ENCODE assay signal across 10 cellular contexts in the genomic region with DNA sequence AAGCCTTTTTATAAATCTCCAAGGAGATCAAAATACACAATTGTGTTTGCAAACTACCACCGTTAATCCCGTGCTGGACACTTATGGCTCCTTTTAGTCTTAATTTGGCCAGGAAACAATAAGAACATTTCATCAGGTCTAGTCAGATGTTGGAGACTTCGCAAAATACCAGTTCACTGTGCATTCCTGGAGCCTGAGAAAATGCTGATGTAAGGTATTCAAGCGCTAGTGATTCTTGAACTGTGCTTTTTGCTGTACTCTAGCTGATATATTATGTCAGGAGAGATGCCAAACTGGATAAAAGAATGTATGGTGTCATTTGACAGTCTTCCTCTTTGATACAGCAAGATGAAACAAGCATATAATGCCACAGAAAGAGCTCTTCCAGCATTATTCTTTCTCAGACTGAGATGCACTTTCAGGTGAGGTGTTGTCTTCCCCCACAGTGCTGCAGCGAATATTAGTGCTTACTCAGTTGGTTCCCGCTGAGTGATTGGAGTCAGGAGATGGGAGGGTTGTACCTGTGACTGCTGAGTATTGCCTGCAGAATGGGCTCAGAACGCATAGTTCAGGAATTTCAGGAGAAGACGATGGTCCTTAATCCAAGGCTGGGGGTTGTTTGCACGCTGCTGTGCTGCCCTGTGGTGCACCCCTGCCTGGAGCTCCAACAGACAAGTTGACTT. TPM values are rescaled to one million over a fixed set of nuclear protein-coding genes. Genes with fewer than 3 reads are reported as not detected.
DNase-seq lines count a peak whose midpoint lies in the region; ATAC-seq and TF ChIP-seq lines count a peak whose summit lies in the region.
"Had no signal": no experiment of that assay in that cellular context is flagged by ENCODE, and none has a peak within 500 bp of the region (broad histone marks: within the 10 kb centered on the region; RNA-seq: fewer than 3 reads in every experiment).

No MANE protein-coding gene starts in this region.

- no peak overlapping the region for H2BK5ac ChIP-seq in H9 (ENCODE audit: insufficient read length, low read length)

- H3K18ac ChIP-seq in H9 (ENCODE audit: insufficient read length, low read depth, low read length): no peak overlapping the region

- H3K23me2 ChIP-seq in H9 (ENCODE audit: insufficient read length, low read depth, low read length, poor library complexity, severe bottlenecking): no peaks in the 10 kb centered on the region

- no peaks in the 10 kb centered on the region; the same call in 1 of the 2 replicates for H3K4me1 ChIP-seq in H9 (ENCODE audit: insufficient read depth, low read length)
- peaks cover 0 to 12% (median 0%) of the 10 kb centered on the region in 3 donors for H3K4me1 ChIP-seq in gastroesophageal sphincter
- peaks cover 12% of the 10 kb centered on the region for H3K4me1 ChIP-seq in skeletal muscle satellite cell (ENCODE audit: control insufficient read depth, insufficient read depth, low read length)

- peaks cover 6 to 38% (median 27%) of the 10 kb centered on the region in 3 experiments for H3K36me3 Mint-ChIP-seq in H9 (ENCODE audit: insufficient read depth in 1 of 3, low read depth in 3 of 3)

- in situ Hi-C loops in astrocyte of the spinal cord (cut with HindIII; ENCODE audit: low sequenced_read_pairs): no loop called here

- peaks cover 0 to 8% of the 10 kb centered on the region in 2 experiments; a peak in 1 of 4 replicates for H3K4me1 Mint-ChIP-seq in H9

- no peak overlapping the region for H4K91ac ChIP-seq in H9 (ENCODE audit: insufficient read length, low read depth, low read length)

- H2BK20ac ChIP-seq in H9 (ENCODE audit: low read depth, low read length, poor library complexity, severe bottlenecking): no peak overlapping the region

- H3K4me3 ChIP-seq in astrocyte of the spinal cord (ENCODE audit: low read depth, low read length) (no peak overlapping the region), gastroesophageal sphincter (no peak overlapping the region), skeletal muscle satellite cell (ENCODE audit: low read length) (no peak overlapping the region)

- no peak overlapping the region for H4K5ac ChIP-seq in H9 (ENCODE audit: insufficient read length, low read depth, low read length)

- H3K4me2 ChIP-seq in H9 (ENCODE audit: insufficient read depth, insufficient read length, low read length) (no peak overlapping the region), skeletal muscle satellite cell (ENCODE audit: low read length) (peak overlapping the region; percentile 28)

- H3K9me3 ChIP-seq in H9 (ENCODE audit: control insufficient read depth, low read depth, low read length) (peaks cover 3% of the 10 kb centered on the region), gastroesophageal sphincter (peaks cover 0 to 12% (median 0%) of the 10 kb centered on the region in 3 donors), skeletal muscle satellite cell (replicated peaks; ENCODE audit: low read length) (no peaks in the 10 kb centered on the region)

- DNase-seq in H9 (no peak), astrocyte of the spinal cord (ENCODE audit: low read depth, low spot score) (peak; percentile 91), NCI-H128 (lab: John Stamatoyannopoulos, UW; ENCODE audit: unreplicated experiment) (no peak), DMS153 treated with DMSO at 0.1 percent for 48 hours (lab: John Stamatoyannopoulos, UW; ENCODE audit: unreplicated experiment) (no peak), SK-N-DZ (ENCODE audit: low spot score) (no peak)
- no peak for DNase-seq in stimulated activated CD4-positive, alpha-beta T cell treated with anti-CD3 and anti-CD28 coated beads, Interleukin-2, amount 100 ng/mL, for 48 hours
- DNase-seq: NCI-H2171, RPMI8226 had no signal

- H3K79me1 ChIP-seq in H9 (ENCODE audit: insufficient read depth, low read depth, low read length, poor library complexity, severe bottlenecking): no peaks in the 10 kb centered on the region

- no peak overlapping the region for H3K4ac ChIP-seq in H9 (ENCODE audit: low read depth, low read length)

- TF ChIP-seq CTCF in H9 (conservative IDR thresholded peaks at IDR 0.05): no peak
- no peak for TF ChIP-seq CTCF in astrocyte of the spinal cord (IDR thresholded peaks at IDR 0.05; ENCODE audit: low read depth, low read length)
- TF ChIP-seq CTCF in gastroesophageal sphincter (IDR thresholded peaks at IDR 0.05): no peak

- no peaks in the 10 kb centered on the region for H4K20me1 ChIP-seq in H9 (ENCODE audit: control insufficient read depth, insufficient read depth, insufficient read length)

- no peak for TF ChIP-seq POLR2A in gastroesophageal sphincter (IDR thresholded peaks at IDR 0.05)

- H3K9ac ChIP-seq in H9 (ENCODE audit: extremely low read depth, insufficient read length, low read length) (no peak overlapping the region), skeletal muscle satellite cell (ENCODE audit: low read depth, low read length) (peak overlapping the region; percentile 40)

- H2BK12ac ChIP-seq in H9 (ENCODE audit: insufficient read length, low read depth, low read length): no peak overlapping the region

- no peaks in the 10 kb centered on the region for H3K27me3 Mint-ChIP-seq in H9 (ENCODE audit: low read depth)

- no peak overlapping the region for H3T11ph ChIP-seq in H9 (ENCODE audit: low read length)

- H3K36me3 ChIP-seq in gastroesophageal sphincter (peaks cover 0 to 70% of the 10 kb centered on the region in 2 donors), skeletal muscle satellite cell (ENCODE audit: insufficient read depth, low read length) (peaks cover 26% of the 10 kb centered on the region)

- no peak overlapping the region for H4K8ac ChIP-seq in H9 (replicated peaks; ENCODE audit: insufficient read length, low read depth, low read length)

- H3K9me3 Mint-ChIP-seq in H9: peaks cover 6% of the 10 kb centered on the region in 2 experiments

- no peak overlapping the region for H2BK15ac ChIP-seq in H9 (ENCODE audit: low read depth, low read length)

- H3K23ac ChIP-seq in H9 (ENCODE audit: insufficient read length, low read depth, low read length): no peak overlapping the region

- 0 out of 7 replicates have a peak overlapping the region, but pooled peaks of 2 of the 3 experiments have one; percentile 12 to 29 for H3K27ac Mint-ChIP-seq in H9

- no peak overlapping the region for H2AFZ ChIP-seq in H9 (ENCODE audit: low read length)

- H2BK120ac ChIP-seq in H9 (ENCODE audit: low read depth, low read length, poor library complexity, severe bottlenecking): no peak overlapping the region

- H3K27me3 ChIP-seq in H9 (ENCODE audit: insufficient read depth, low read length) (no peaks in the 10 kb centered on the region), gastroesophageal sphincter (no peaks in the 10 kb centered on the region), skeletal muscle satellite cell (ENCODE audit: control insufficient read depth, insufficient read depth, low read length) (no peaks in the 10 kb centered on the region)

- no peak overlapping the region for H3K56ac ChIP-seq in H9 (ENCODE audit: insufficient read length, low read depth, low read length)

- no CpG with 5 or more reads among the region's 9 CpGs for WGBS in H9 (ENCODE audit: extremely low coverage, insufficient read length, low lambda C conversion rate)
- WGBS in gastroesophageal sphincter (ENCODE audit: low coverage in 1 of 2), 2 donors: 31 to 62% methylated on average over 6 of the region's 9 CpGs

- peak; percentile 70 for ATAC-seq in gastroesophageal sphincter

- no peak overlapping the region for H3K27ac ChIP-seq in H9 (ENCODE audit: insufficient read length, low read depth, low read length)
- peak overlapping the region in 1 of 4 donors; percentile 38 for H3K27ac ChIP-seq in gastroesophageal sphincter

- no peak overlapping the region for H3K14ac ChIP-seq in H9 (ENCODE audit: insufficient read depth, low read length)

- TF ChIP-seq EP300 in gastroesophageal sphincter (IDR thresholded peaks at IDR 0.05): no peak

- no peak overlapping the region for H2AK5ac ChIP-seq in H9 (ENCODE audit: insufficient read length, low read length)

- no peaks in the 10 kb centered on the region for H3K79me2 ChIP-seq in H9 (ENCODE audit: insufficient read depth, low read length)

- no peak overlapping the region for H3K4me3 Mint-ChIP-seq in H9

RNA-seq across cellular contexts. Expression of a gene that starts 59.2 kb away (rescaled TPM):
- 75.3 and 77.3 TPM in 2 replicates for total RNA-seq in H9 (2021)
- total RNA-seq in gastroesophageal sphincter: 100 to 1,000 TPM; 112 to 222 (median 137) TPM
- total RNA-seq in skeletal muscle satellite cell (2012; rRNA removed): 75.8 and 79.1 TPM in 2 replicates
- polyA plus RNA-seq in SK-N-DZ (2014; cell fraction: cytosol; rRNA removed): 28.8 and 29.1 TPM in 2 replicates
- polyA plus RNA-seq in SK-N-DZ (2014; cell fraction: nucleus; rRNA removed): 23.4 and 36.2 TPM in 2 replicates
